12 cellular contexts compared by ENCODE assay signal in genomic region chr11:89293966-89294679, GRCh38.
DNase-seq lines count a peak whose midpoint lies in the region; ATAC-seq and TF ChIP-seq lines count a peak whose summit lies in the region.
"Had no signal": no experiment of that assay in that cellular context is flagged by ENCODE, and none has a peak within 500 bp of the region (broad histone marks: within the 10 kb centered on the region; RNA-seq: fewer than 3 reads in every experiment).

No MANE protein-coding gene starts in this region.

- H3K4me1 ChIP-seq in GM23248 (ENCODE audit: insufficient read depth): no peaks in the 10 kb centered on the region
- H3K4me1 ChIP-seq: psoas muscle had no signal

- H3K36me3 Mint-ChIP-seq in chondrocyte (ENCODE audit: low read depth): no peaks in the 10 kb centered on the region
- H3K36me3 Mint-ChIP-seq: T-cell had no signal

- intact Hi-C loops in sciatic nerve (cut with DNase I): no loop called here

- H3K4me3 Mint-ChIP-seq in chondrocyte (ENCODE audit: unreplicated experiment): peak overlapping the region; percentile 58
- H3K4me3 Mint-ChIP-seq: T-cell had no signal

- H3K4me2 ChIP-seq in GM23248 (ENCODE audit: unreplicated experiment): peak overlapping the region; percentile 88

- peak overlapping the region; percentile 96 for H2AFZ ChIP-seq in GM23248

- in situ Hi-C loops in GM23248 (cut with MboI): no loop called here

- peak; percentile 29 for DNase-seq in GM23248
- DNase-seq in chondrocyte (ENCODE audit: low spot score): peak; percentile 50
- DNase-seq in sciatic nerve (ENCODE audit: low spot score): no peak
- DNase-seq in stimulated activated CD4-positive, alpha-beta T cell treated with anti-CD3 and anti-CD28 coated beads, Interleukin-15, amount 100 ng/mL, for 24 hours: no peak
- no peak for DNase-seq in NCI-H345 (lab: John Stamatoyannopoulos, UW)
- DNase-seq: central memory CD4-positive, alpha-beta T cell; Karpas-422; T-cell had no signal

- H3K27me3 Mint-ChIP-seq in chondrocyte (ENCODE audit: low read depth): no peaks in the 10 kb centered on the region

- no peaks in the 10 kb centered on the region for H3K9me3 Mint-ChIP-seq in chondrocyte (ENCODE audit: low read depth)
- H3K9me3 Mint-ChIP-seq: T-cell had no signal

- H3K79me2 ChIP-seq in GM23248 (ENCODE audit: insufficient read depth): no peaks in the 10 kb centered on the region

- no peaks in the 10 kb centered on the region for H3K9me2 ChIP-seq in GM23248 (ENCODE audit: insufficient read depth)

- H3K4me3 ChIP-seq in GM23248 (peak overlapping the region; percentile 76), iPS-11a (ENCODE audit: low read depth, low read length) (peak overlapping the region; percentile 24)
- H3K4me3 ChIP-seq: psoas muscle had no signal

- no peak overlapping the region for H3K27ac ChIP-seq in GM23248
- H3K27ac ChIP-seq: psoas muscle had no signal

- peak overlapping the region; percentile 71 for H3K9ac ChIP-seq in GM23248

- 16 to 18% methylated on average over 17 to 18 of the region's 18 CpGs for WGBS in GM23248 (ENCODE audit: low coverage in 1 of 2, low lambda C conversion rate in 2 of 2, missing lambda C conversion rate in 2 of 2), 2 experiments

- H3K27me3 ChIP-seq in GM23248 (replicated peaks; ENCODE audit: insufficient read depth): no peaks in the 10 kb centered on the region

- H3K27ac Mint-ChIP-seq in chondrocyte (ENCODE audit: unreplicated experiment): peak overlapping the region; percentile 53
- H3K27ac Mint-ChIP-seq: T-cell had no signal

- H3K9me3 ChIP-seq in GM23248 (ENCODE audit: low read depth): no peaks in the 10 kb centered on the region
- H3K9me3 ChIP-seq: psoas muscle had no signal

- no peaks in the 10 kb centered on the region for H3F3A ChIP-seq in GM23248 (ENCODE audit: insufficient read depth)

- peak; percentile 64 for ATAC-seq in sciatic nerve
- no peak for ATAC-seq in GM18520 (IDR thresholded peaks at IDR 0.05; ENCODE audit: unreplicated experiment)
- no peak for ATAC-seq in HG02759 (IDR thresholded peaks at IDR 0.05; ENCODE audit: unreplicated experiment)
- ATAC-seq: psoas muscle, T-cell had no signal

- TF ChIP-seq CTCF in chondrocyte (IDR thresholded peaks at IDR 0.05): peak; percentile 10

- peaks cover 10% of the 10 kb centered on the region for H3K4me1 Mint-ChIP-seq in chondrocyte (ENCODE audit: low read depth)
- H3K4me1 Mint-ChIP-seq: T-cell had no signal

- H4K20me1 ChIP-seq in GM23248 (ENCODE audit: insufficient read depth): no peaks in the 10 kb centered on the region

- no peaks in the 10 kb centered on the region for H3K36me3 ChIP-seq in GM23248 (ENCODE audit: low read depth)

Comparison
In these comparisons a context has a peak if more than half of its experiments do, and no peak if none do; other contexts are left out.
1. DNase-seq: peak in GM23248 (single experiment) and chondrocyte (single experiment); none in sciatic nerve (single experiment), stimulated activated CD4-positive, alpha-beta T cell treated with anti-CD3 and anti-CD28 coated beads, Interleukin-15, amount 100 ng/mL, for 24 hours (single experiment) and NCI-H345 (single experiment).